ENCODE assay signal across 20 cellular contexts in the genomic region with DNA sequence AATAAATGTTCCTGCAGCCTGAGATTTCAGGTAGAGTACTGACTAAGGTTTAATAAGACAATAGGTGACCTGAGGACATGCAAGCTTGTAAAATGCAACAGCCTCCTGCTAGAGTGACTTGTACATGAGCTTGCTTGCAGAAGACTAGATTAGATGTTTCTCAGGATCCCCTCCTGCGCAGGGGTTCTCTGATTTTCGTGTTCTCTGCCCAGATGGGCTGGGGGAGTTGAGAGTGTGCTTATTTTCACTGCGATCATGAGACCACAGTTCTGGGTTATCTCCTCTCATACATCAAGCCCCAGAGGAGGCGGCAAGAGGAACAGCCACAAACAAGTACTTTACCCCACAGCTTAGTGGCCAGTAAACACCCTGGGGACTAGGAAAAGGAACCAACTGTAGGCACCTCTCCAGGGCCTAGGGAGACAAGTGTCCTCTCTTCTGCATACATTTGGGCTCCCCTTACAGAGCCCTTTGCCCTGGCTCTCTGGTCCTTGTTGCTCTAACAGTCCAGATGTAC. TPM values are rescaled to one million over a fixed set of nuclear protein-coding genes. Genes with fewer than 3 reads are reported as not detected.
"Had no signal": no experiment of that assay in that cellular context is flagged by ENCODE, and none has a peak within 500 bp of the region (broad histone marks: within the 10 kb centered on the region; RNA-seq: fewer than 3 reads in every experiment).

No MANE protein-coding gene starts in this region.

- H3K4me2 ChIP-seq: neural progenitor cell, smooth muscle cell had no signal

- H2AFZ ChIP-seq: neural progenitor cell had no signal

- H3K27ac Mint-ChIP-seq: activated CD8-positive, alpha-beta T cell treated with anti-CD3 and anti-CD28 coated beads for 36 hours; activated naive CD4-positive, alpha-beta T cell treated with anti-CD3 and anti-CD28 coated beads, Interleukin-2, amount 10 ng/mL, durations not matched to agents 7 days and 5 days; activated T-helper 2 cell treated with anti-CD3 and anti-CD28 coated beads, Interferon-gamma antibody, Interleukin-2, Interleukin-4, amounts not matched to agents 10 μg/mL and 5 μg/mL and 100 μg/mL, durations not matched to agents 14 hours and 24 hours and 36 hours; neural progenitor cell; stimulated activated naive CD8-positive, alpha-beta T cell treated with anti-CD3 and anti-CD28 coated beads, Interleukin-15, Interleukin-2, amounts not matched to agents 100 ng/mL and 50 ng/mL, for 24 hours; T-helper 2 cell treated with Interferon-gamma antibody and Interleukin-4, amounts not matched to agents 5 μg/mL and 100 μg/mL, for 36 hours had no signal

- H3K4me3 ChIP-seq: colonic mucosa, esophagus muscularis mucosa, left ventricle myocardium inferior, neural progenitor cell, ovary, right lobe of liver, smooth muscle cell, thoracic aorta, upper lobe of right lung had no signal

- H3K27me3 ChIP-seq: colonic mucosa, esophagus muscularis mucosa, neural progenitor cell, ovary, right lobe of liver, upper lobe of right lung had no signal

- DNase-seq: activated CD8-positive, alpha-beta T cell treated with anti-CD3 and anti-CD28 coated beads for 36 hours; activated naive CD4-positive, alpha-beta T cell treated with anti-CD3 and anti-CD28 coated beads, Interleukin-2, amount 10 ng/mL, durations not matched to agents 7 days and 5 days; colonic mucosa; effector CD4-positive, alpha-beta T cell; hypothalamus; left ventricle myocardium inferior; naive B cell; ovary; right lobe of liver; upper lobe of right lung had no signal

- H3K36me3 ChIP-seq: colonic mucosa, esophagus muscularis mucosa, left ventricle myocardium inferior, neural progenitor cell, ovary, right lobe of liver, thoracic aorta, upper lobe of right lung had no signal

- H3K4me1 Mint-ChIP-seq: activated naive CD4-positive, alpha-beta T cell treated with anti-CD3 and anti-CD28 coated beads, Interleukin-2, amount 10 ng/mL, durations not matched to agents 7 days and 5 days; naive B cell had no signal

- H3K4me1 ChIP-seq: colonic mucosa, neural progenitor cell, right lobe of liver, upper lobe of right lung had no signal

- H3K27me3 Mint-ChIP-seq: activated CD8-positive, alpha-beta T cell treated with anti-CD3 and anti-CD28 coated beads for 36 hours; naive B cell; stimulated activated naive CD8-positive, alpha-beta T cell treated with anti-CD3 and anti-CD28 coated beads, Interleukin-15, Interleukin-2, amounts not matched to agents 100 ng/mL and 50 ng/mL, for 24 hours had no signal

- ATAC-seq: activated CD8-positive, alpha-beta T cell treated with anti-CD3 and anti-CD28 coated beads for 36 hours; right lobe of liver; upper lobe of right lung had no signal

- H3K27ac ChIP-seq: colonic mucosa, esophagus muscularis mucosa, left ventricle myocardium inferior, neural progenitor cell, ovary, right lobe of liver, thoracic aorta, upper lobe of right lung had no signal

- H3K36me3 Mint-ChIP-seq: activated naive CD4-positive, alpha-beta T cell treated with anti-CD3 and anti-CD28 coated beads, Interleukin-2, amount 10 ng/mL, durations not matched to agents 7 days and 5 days; naive B cell had no signal

- H3K9me3 Mint-ChIP-seq: activated CD8-positive, alpha-beta T cell treated with anti-CD3 and anti-CD28 coated beads for 36 hours; activated naive CD4-positive, alpha-beta T cell treated with anti-CD3 and anti-CD28 coated beads, Interleukin-2, amount 10 ng/mL, durations not matched to agents 7 days and 5 days; activated T-helper 2 cell treated with anti-CD3 and anti-CD28 coated beads, Interferon-gamma antibody, Interleukin-2, Interleukin-4, amounts not matched to agents 10 μg/mL and 5 μg/mL and 100 μg/mL, durations not matched to agents 14 hours and 24 hours and 36 hours; naive B cell; neural progenitor cell; stimulated activated naive CD8-positive, alpha-beta T cell treated with anti-CD3 and anti-CD28 coated beads, Interleukin-15, Interleukin-2, amounts not matched to agents 100 ng/mL and 50 ng/mL, for 24 hours; T-helper 2 cell treated with Interferon-gamma antibody and Interleukin-4, amounts not matched to agents 5 μg/mL and 100 μg/mL, for 36 hours had no signal

- H3K9me3 ChIP-seq: colonic mucosa, esophagus muscularis mucosa, left ventricle myocardium inferior, ovary, right lobe of liver, thoracic aorta, upper lobe of right lung had no signal

- H3K4me3 Mint-ChIP-seq: activated CD8-positive, alpha-beta T cell treated with anti-CD3 and anti-CD28 coated beads for 36 hours; activated naive CD4-positive, alpha-beta T cell treated with anti-CD3 and anti-CD28 coated beads, Interleukin-2, amount 10 ng/mL, durations not matched to agents 7 days and 5 days; naive B cell; neural progenitor cell; stimulated activated naive CD8-positive, alpha-beta T cell treated with anti-CD3 and anti-CD28 coated beads, Interleukin-15, Interleukin-2, amounts not matched to agents 100 ng/mL and 50 ng/mL, for 24 hours; T-helper 2 cell treated with Interferon-gamma antibody and Interleukin-4, amounts not matched to agents 5 μg/mL and 100 μg/mL, for 36 hours had no signal

RNA-seq across cellular contexts. Expression of a gene that starts 33.3 kb away (rescaled TPM):
- total RNA-seq: activated CD8-positive, alpha-beta T cell treated with anti-CD3 and anti-CD28 coated beads for 36 hours; activated T-helper 2 cell treated with anti-CD3 and anti-CD28 coated beads, Interferon-gamma antibody, Interleukin-2, Interleukin-4, amounts not matched to agents 10 μg/mL and 5 μg/mL and 100 μg/mL, durations not matched to agents 14 hours and 24 hours and 36 hours; glomerular endothelial cell; kidney epithelial cell; pulmonary artery endothelial cell; smooth muscle cell; upper lobe of right lung had no signal
